8 cellular contexts compared by ENCODE assay signal in the genomic region with DNA sequence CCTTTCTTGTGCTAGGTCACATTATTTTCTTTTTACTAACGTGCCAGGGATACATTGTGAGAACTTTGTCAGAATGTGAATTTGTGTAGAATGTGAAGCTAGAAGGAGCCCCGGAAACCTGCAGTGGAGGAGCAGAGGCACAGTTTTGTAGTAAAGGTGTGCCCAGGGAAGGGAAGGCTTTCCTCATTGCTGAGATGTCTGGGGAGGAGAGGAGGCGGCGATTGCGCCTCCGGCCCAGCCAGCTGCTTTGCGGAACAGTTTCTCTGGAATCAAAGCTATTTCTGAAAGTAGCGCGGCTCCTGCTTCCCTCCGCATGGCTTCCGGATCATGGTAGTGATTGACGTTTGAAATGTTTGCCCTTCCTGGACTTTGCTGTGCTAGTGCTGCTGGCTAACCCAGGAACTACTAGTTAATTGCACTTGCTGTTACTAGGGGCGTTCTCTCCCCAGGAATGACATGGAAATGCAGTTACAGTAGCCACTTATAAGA.
DNase-seq lines count a peak whose midpoint lies in the region; ATAC-seq and FAIRE-seq lines count a peak whose summit lies in the region.

No MANE protein-coding gene starts in this region.

- FAIRE-seq in small intestine (lab: Jason Lieb, UNC) = no peak

- H3K36me3 ChIP-seq in HUES48 (ENCODE audit: control insufficient read depth, insufficient read depth, low read length) (no peaks in the 10 kb centered on the region; the same call in 1 of the 2 replicates), small intestine (ENCODE audit: control insufficient read depth in 2 of 2, insufficient read depth in 2 of 2, low read length in 2 of 2) (peaks cover 3 to 8% of the 10 kb centered on the region in 2 donors)

- H3K27me3 Mint-ChIP-seq in activated naive CD8-positive, alpha-beta T cell treated with anti-CD3 and anti-CD28 coated beads, Interleukin-2, amount 10 ng/mL, durations not matched to agents 7 days and 5 days = no peaks in the 10 kb centered on the region
- no peaks in the 10 kb centered on the region for H3K27me3 Mint-ChIP-seq in activated naive CD4-positive, alpha-beta T cell treated with anti-CD3 and anti-CD28 coated beads for 36 hours (ENCODE audit: low read depth)

- no peaks in the 10 kb centered on the region for H3K9me3 ChIP-seq in HUES48 (ENCODE audit: control insufficient read depth, insufficient read depth, low read length)
- H3K9me3 ChIP-seq in small intestine (ENCODE audit: control insufficient read depth, low read depth) = no peaks in the 10 kb centered on the region

- DNase-seq in activated naive CD8-positive, alpha-beta T cell treated with anti-CD3 and anti-CD28 coated beads, Interleukin-2, amount 10 ng/mL, durations not matched to agents 7 days and 5 days = no peak
- DNase-seq in kidney tubule cell (ENCODE audit: low spot score) (peak; percentile 71), small intestine (peak; percentile 89), mucosa of gallbladder (ENCODE audit: low spot score) (no peak), NCI-H1105 (lab: John Stamatoyannopoulos, UW) (no peak)
- no peak for DNase-seq in activated naive CD4-positive, alpha-beta T cell treated with anti-CD3 and anti-CD28 coated beads for 36 hours

- peak overlapping the region; percentile 42 for H3K4me3 Mint-ChIP-seq in activated naive CD8-positive, alpha-beta T cell treated with anti-CD3 and anti-CD28 coated beads, Interleukin-2, amount 10 ng/mL, durations not matched to agents 7 days and 5 days
- H3K4me3 Mint-ChIP-seq in activated naive CD4-positive, alpha-beta T cell treated with anti-CD3 and anti-CD28 coated beads for 36 hours = no peak overlapping the region

- peaks cover 24% of the 10 kb centered on the region for H3K4me1 Mint-ChIP-seq in activated naive CD8-positive, alpha-beta T cell treated with anti-CD3 and anti-CD28 coated beads, Interleukin-2, amount 10 ng/mL, durations not matched to agents 7 days and 5 days
- H3K4me1 Mint-ChIP-seq in activated naive CD4-positive, alpha-beta T cell treated with anti-CD3 and anti-CD28 coated beads for 36 hours (ENCODE audit: low read depth) = peaks cover 40% of the 10 kb centered on the region

- CTCF ChIA-PET in activated naive CD4-positive, alpha-beta T cell treated with anti-CD3 and anti-CD28 coated beads for 36 hours (lab: Charles Lee) = interaction anchor here (1.2 kb wide), 1 partner anchor 30 kb away, joined by 3 read pairs; no protein-coding TSS in a partner anchor

- H3K27me3 ChIP-seq in HUES48 (ENCODE audit: control insufficient read depth, insufficient read depth, low read length) = no peaks in the 10 kb centered on the region
- no peaks in the 10 kb centered on the region for H3K27me3 ChIP-seq in small intestine (ENCODE audit: control insufficient read depth in 2 of 2, insufficient read depth in 2 of 2, low read length in 2 of 2)

- H3K27ac Mint-ChIP-seq in activated naive CD8-positive, alpha-beta T cell treated with anti-CD3 and anti-CD28 coated beads, Interleukin-2, amount 10 ng/mL, durations not matched to agents 7 days and 5 days = peak overlapping the region; percentile 54
- H3K27ac Mint-ChIP-seq in activated naive CD4-positive, alpha-beta T cell treated with anti-CD3 and anti-CD28 coated beads for 36 hours = no peak overlapping the region

- H3K4me1 ChIP-seq in HUES48 (ENCODE audit: control insufficient read depth, insufficient read depth, low read length) (peaks cover 34% of the 10 kb centered on the region), small intestine (ENCODE audit: control insufficient read depth in 2 of 2, insufficient read depth in 1 of 2, low read depth in 1 of 2, low read length in 1 of 2) (no peaks in the 10 kb centered on the region)

- peak; percentile 28 for ATAC-seq in activated naive CD8-positive, alpha-beta T cell treated with anti-CD3 and anti-CD28 coated beads, Interleukin-2, amount 10 ng/mL, durations not matched to agents 7 days and 5 days (ENCODE audit: low read depth)
- ATAC-seq in HG03139 (IDR thresholded peaks at IDR 0.05; ENCODE audit: unreplicated experiment) = no peak

- no peaks in the 10 kb centered on the region for H3K9me3 Mint-ChIP-seq in activated naive CD8-positive, alpha-beta T cell treated with anti-CD3 and anti-CD28 coated beads, Interleukin-2, amount 10 ng/mL, durations not matched to agents 7 days and 5 days
- H3K9me3 Mint-ChIP-seq in activated naive CD4-positive, alpha-beta T cell treated with anti-CD3 and anti-CD28 coated beads for 36 hours = no peaks in the 10 kb centered on the region

- peak overlapping the region; percentile 20; the same call in 1 of the 2 replicates for H3K9ac ChIP-seq in HUES48 (ENCODE audit: low read depth, low read length)

- 6 to 36% (median 35%) methylated on average over 13 of the region's 13 CpGs for WGBS in small intestine, 3 donors

- 0 out of 2 replicates have a peak overlapping the region, but pooled peaks have one; percentile 4 for H3K4me3 ChIP-seq in HUES48 (ENCODE audit: low read depth, low read length)
- H3K4me3 ChIP-seq in small intestine (ENCODE audit: low read depth in 1 of 2, low read length in 2 of 2) = no peak overlapping the region

- POLR2A ChIA-PET in activated naive CD8-positive, alpha-beta T cell treated with anti-CD3 and anti-CD28 coated beads, Interleukin-2, amount 10 ng/mL, durations not matched to agents 7 days and 5 days (lab: Charles Lee) = no interaction called here

- peaks cover 9% of the 10 kb centered on the region for H3K36me3 Mint-ChIP-seq in activated naive CD8-positive, alpha-beta T cell treated with anti-CD3 and anti-CD28 coated beads, Interleukin-2, amount 10 ng/mL, durations not matched to agents 7 days and 5 days
- peaks cover 21% of the 10 kb centered on the region for H3K36me3 Mint-ChIP-seq in activated naive CD4-positive, alpha-beta T cell treated with anti-CD3 and anti-CD28 coated beads for 36 hours (ENCODE audit: low read depth)

- H3K27ac ChIP-seq in HUES48 (ENCODE audit: low read depth, low read length) (peak overlapping the region; percentile 57), small intestine (ENCODE audit: low read depth in 1 of 2, low read length in 1 of 2) (peak overlapping the region; percentile 58 to 69)

- intact Hi-C loops in activated naive CD4-positive, alpha-beta T cell treated with anti-CD3 and anti-CD28 coated beads for 36 hours (cut with micrococcal nuclease) = no loop called here

Comparison
In these comparisons a context has a peak if more than half of its experiments do, and no peak if none do; other contexts are left out.
1. DNase-seq: peak in kidney tubule cell (single experiment) and small intestine (single experiment); none in activated naive CD8-positive, alpha-beta T cell treated with anti-CD3 and anti-CD28 coated beads, Interleukin-2, amount 10 ng/mL, durations not matched to agents 7 days and 5 days (single experiment), mucosa of gallbladder (single experiment), activated naive CD4-positive, alpha-beta T cell treated with anti-CD3 and anti-CD28 coated beads for 36 hours (single experiment) and NCI-H1105 (single experiment).